Comparison of ENCODE assay signal across 27 cellular contexts in the genomic region with DNA sequence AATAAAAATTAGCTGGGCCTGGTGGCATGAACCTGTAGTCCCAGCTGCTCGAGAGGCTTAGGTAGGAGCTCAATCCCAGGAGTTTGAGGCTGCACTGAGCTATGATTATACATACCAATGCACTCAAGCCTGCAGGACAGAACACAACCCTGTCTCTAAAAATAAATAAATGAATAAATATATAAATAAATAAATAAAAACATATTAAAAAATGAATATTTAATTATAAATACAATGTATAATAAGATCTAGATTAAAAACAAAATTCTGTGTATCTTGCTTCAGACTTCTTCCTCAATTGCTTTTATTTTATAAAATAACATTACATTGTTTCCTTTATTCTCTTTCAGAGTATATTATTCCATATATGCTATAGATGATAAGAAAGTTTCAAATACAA.
"Had no signal": no experiment of that assay in that cellular context is flagged by ENCODE, and none has a peak within 500 bp of the region (broad histone marks: within the 10 kb centered on the region; RNA-seq: fewer than 3 reads in every experiment).

No MANE protein-coding gene starts in this region.

- FAIRE-seq: urothelium cell line had no signal

- H3K9me3 ChIP-seq: neutrophil, psoas muscle, right lobe of liver, sigmoid colon, thoracic aorta, thyroid gland, tibial nerve, vagina had no signal

- H3K36me3 ChIP-seq: neutrophil, right lobe of liver, sigmoid colon, spleen, stomach, thoracic aorta, thyroid gland, tibial nerve, upper lobe of left lung, vagina had no signal

- DNase-seq: naive thymus-derived CD8-positive, alpha-beta T cell; nephron progenitor cell; nucleus accumbens; posterior cingulate gyrus; psoas muscle; right cardiac atrium; right lobe of liver; sigmoid colon; spleen; stimulated activated CD4-positive, alpha-beta T cell treated with anti-CD3 and anti-CD28 coated beads, Interleukin-12 subunit alpha, Interleukin-12 subunit beta, amount 100 ng/mL, for 4 hours; stimulated activated CD4-positive, alpha-beta T cell treated with anti-CD3 and anti-CD28 coated beads, Interleukin-1b, Interleukin-23, amount 100 ng/mL, for 48 hours; stimulated activated CD4-positive, alpha-beta T cell treated with anti-CD3 and anti-CD28 coated beads, Interleukin-4, amount 100 ng/mL, for 1 hour; stimulated activated naive B cell treated with anti-CD40 and anti-IgM and Interleukin-4, amounts not matched to agents 10 μg/mL and 1 μg/mL and 100 μg/mL, for 72 hours; stimulated activated naive CD4-positive, alpha-beta T cell treated with Interleukin-2 at 50 U/mL for 16 hours; stomach; thyroid gland; trophoblast cell; upper lobe of left lung had no signal

- H3K4me3 ChIP-seq: psoas muscle, right lobe of liver, sigmoid colon, smooth muscle cell, spleen, stomach, thoracic aorta, thyroid gland, tibial nerve, upper lobe of left lung, vagina had no signal

- H3K27ac ChIP-seq: neutrophil, parathyroid adenoma, psoas muscle, right lobe of liver, sigmoid colon, spleen, stomach, thoracic aorta, thyroid gland, tibial nerve, upper lobe of left lung, vagina had no signal

- H3K4me1 ChIP-seq: parathyroid adenoma, psoas muscle, right lobe of liver, sigmoid colon, stomach, thyroid gland, upper lobe of left lung, vagina had no signal

- ATAC-seq: naive thymus-derived CD8-positive, alpha-beta T cell; natural killer cell treated with Interleukin-12 subunit alpha and Interleukin-12 subunit beta and Interleukin-15 and Interleukin-18, amount 100 ng/mL, for 72 hours; psoas muscle; right cardiac atrium; right lobe of liver; stimulated activated effector memory CD8-positive, alpha-beta T cell treated with anti-CD3 and anti-CD28 coated beads, Interleukin-12 subunit alpha, Interleukin-12 subunit beta, amount 100 ng/mL, for 72 hours; stimulated activated naive B cell treated with anti-CD40 and anti-IgM and Interleukin-4, amounts not matched to agents 10 μg/mL and 1 μg/mL and 100 μg/mL, for 72 hours had no signal

- H3K27me3 ChIP-seq: neutrophil, right lobe of liver, sigmoid colon, spleen, stomach, thyroid gland, tibial nerve, upper lobe of left lung, vagina had no signal
